ENCODE assay signal across 1 cellular context in genomic region chr14:54487771-54488170, GRCh38.
TF ChIP-seq lines count a peak whose summit lies in the region.

No MANE protein-coding gene starts in this region.

TF ChIP-seq in GM12878, 131 proteins besides CTCF, POLR2A, EP300 and RAD21:
- TF ChIP-seq NR2C2 (IDR thresholded peaks at IDR 0.05; ENCODE audit: borderline replicate concordance, control insufficient read depth, insufficient read length, low read depth): no peak
